11 cellular contexts compared by ENCODE assay signal in genomic region chr15:96344706-96345559, GRCh38. TPM values are rescaled to one million over a fixed set of nuclear protein-coding genes. Genes with fewer than 3 reads are reported as not detected.
DNase-seq lines count a peak whose midpoint lies in the region; TF ChIP-seq lines count a peak whose summit lies in the region.
"Had no signal": no experiment of that assay in that cellular context is flagged by ENCODE, and none has a peak within 500 bp of the region (broad histone marks: within the 10 kb centered on the region; RNA-seq: fewer than 3 reads in every experiment).

No MANE protein-coding gene starts in this region.

- peaks cover 92% of the 10 kb centered on the region for H3K27me3 Mint-ChIP-seq in activated CD4-positive, alpha-beta memory T cell treated with anti-CD3 and anti-CD28 coated beads, Interleukin-2, amount 10 ng/mL, durations not matched to agents 7 days and 5 days

- H3K36me3 ChIP-seq in right atrium auricular region, result no peaks in the 10 kb centered on the region

- CTCF ChIA-PET in activated CD4-positive, alpha-beta memory T cell treated with anti-CD3 and anti-CD28 coated beads, Interleukin-2, amount 10 ng/mL, durations not matched to agents 7 days and 5 days (lab: Charles Lee), result no interaction called here

- H3K27ac Mint-ChIP-seq in activated CD4-positive, alpha-beta memory T cell treated with anti-CD3 and anti-CD28 coated beads, Interleukin-2, amount 10 ng/mL, durations not matched to agents 7 days and 5 days, result no peak overlapping the region
- H3K27ac Mint-ChIP-seq: T-helper 2 cell treated with Interferon-gamma antibody and Interleukin-4, amounts not matched to agents 5 μg/mL and 100 μg/mL, for 36 hours had no signal

- TF ChIP-seq CTCF in AG10803 (conservative IDR thresholded peaks at IDR 0.05; ENCODE audit: low read length) (no peak), WI38 (IDR thresholded peaks at IDR 0.05; ENCODE audit: low read depth, low read length) (no peak), right atrium auricular region (IDR thresholded peaks at IDR 0.05) (no peak)

- peak overlapping the region; percentile 67 for H3K4me3 ChIP-seq in AG10803 (ENCODE audit: low read length)
- H3K4me3 ChIP-seq in WI38 (ENCODE audit: low read depth, low read length), result peak overlapping the region; percentile 51
- peak overlapping the region; percentile 45 to 63 for H3K4me3 ChIP-seq in right atrium auricular region

- H3K27me3 ChIP-seq in right atrium auricular region, result no peaks in the 10 kb centered on the region

- no peak overlapping the region for H3K4me3 Mint-ChIP-seq in activated CD4-positive, alpha-beta memory T cell treated with anti-CD3 and anti-CD28 coated beads, Interleukin-2, amount 10 ng/mL, durations not matched to agents 7 days and 5 days
- H3K4me3 Mint-ChIP-seq: T-helper 2 cell treated with Interferon-gamma antibody and Interleukin-4, amounts not matched to agents 5 μg/mL and 100 μg/mL, for 36 hours had no signal

- H3K4me1 ChIP-seq in right atrium auricular region, result peaks cover 0 to 52% of the 10 kb centered on the region in 2 donors

- peak overlapping the region; percentile 95 to 97 for H3K27ac ChIP-seq in right atrium auricular region

- no peaks in the 10 kb centered on the region for H3K9me3 ChIP-seq in right atrium auricular region

- no peaks in the 10 kb centered on the region for H3K9me3 Mint-ChIP-seq in activated CD4-positive, alpha-beta memory T cell treated with anti-CD3 and anti-CD28 coated beads, Interleukin-2, amount 10 ng/mL, durations not matched to agents 7 days and 5 days
- H3K9me3 Mint-ChIP-seq: T-helper 2 cell treated with Interferon-gamma antibody and Interleukin-4, amounts not matched to agents 5 μg/mL and 100 μg/mL, for 36 hours had no signal

- H3K36me3 Mint-ChIP-seq in activated CD4-positive, alpha-beta memory T cell treated with anti-CD3 and anti-CD28 coated beads, Interleukin-2, amount 10 ng/mL, durations not matched to agents 7 days and 5 days (ENCODE audit: low read depth), result no peaks in the 10 kb centered on the region

- POLR2A ChIA-PET in activated CD4-positive, alpha-beta memory T cell treated with anti-CD3 and anti-CD28 coated beads, Interleukin-2, amount 10 ng/mL, durations not matched to agents 7 days and 5 days (lab: Charles Lee), result no interaction called here

- no peaks in the 10 kb centered on the region for H3K4me1 Mint-ChIP-seq in activated CD4-positive, alpha-beta memory T cell treated with anti-CD3 and anti-CD28 coated beads, Interleukin-2, amount 10 ng/mL, durations not matched to agents 7 days and 5 days

- DNase-seq in AG10803 (ENCODE audit: low read depth) (no peak), right atrium auricular region (ENCODE audit: low spot score) (no peak), posterior vena cava (ENCODE audit: low spot score) (peak; percentile 75), DMS153 (lab: John Stamatoyannopoulos, UW) (no peak), NCI-H146 treated with DMSO at 0.1 percent for 48 hours (lab: John Stamatoyannopoulos, UW; ENCODE audit: unreplicated experiment) (no peak), RKO (ENCODE audit: low spot score) (no peak)
- no peak for DNase-seq in activated CD4-positive, alpha-beta memory T cell treated with anti-CD3 and anti-CD28 coated beads, Interleukin-2, amount 10 ng/mL, durations not matched to agents 7 days and 5 days
- DNase-seq: kidney glomerular epithelial cell, NCI-H2081 treated with DMSO at 0.1 percent for 48 hours had no signal

- intact Hi-C loops in posterior vena cava (cut with DNase I), result loop anchor here (10.0 kb wide), 3 partner anchors 730 to 1170 kb away; no protein-coding TSS in a partner anchor

RNA-seq across cellular contexts. Expression of gene NR2F2, which starts 14.4 kb away (rescaled TPM):
- 10 to 100 TPM; 25.0 to 26.7 TPM for total RNA-seq in right atrium auricular region
- 100 to 1,000 TPM; 208 to 213 TPM for total RNA-seq in posterior vena cava
- total RNA-seq in activated CD4-positive, alpha-beta memory T cell treated with anti-CD3 and anti-CD28 coated beads, Interleukin-2, amount 10 ng/mL, durations not matched to agents 7 days and 5 days, result not detected

Comparison
In these comparisons a context has a peak if more than half of its experiments do, and no peak if none do; other contexts are left out.
1. RNA of gene NR2F2, which starts 14.4 kb away (total RNA-seq): 208 to 213 TPM in posterior vena cava and 25.0 to 26.7 TPM in right atrium auricular region; not detected in activated CD4-positive, alpha-beta memory T cell treated with anti-CD3 and anti-CD28 coated beads, Interleukin-2, amount 10 ng/mL, durations not matched to agents 7 days and 5 days; every median in the first group is over 10 times any median in the second.
2. Peak in every context shown above with its lines, with median percentiles within 50 percentile points of each other: H3K4me3 ChIP-seq.